ENCODE assay signal across 8 cellular contexts in the genomic region with DNA sequence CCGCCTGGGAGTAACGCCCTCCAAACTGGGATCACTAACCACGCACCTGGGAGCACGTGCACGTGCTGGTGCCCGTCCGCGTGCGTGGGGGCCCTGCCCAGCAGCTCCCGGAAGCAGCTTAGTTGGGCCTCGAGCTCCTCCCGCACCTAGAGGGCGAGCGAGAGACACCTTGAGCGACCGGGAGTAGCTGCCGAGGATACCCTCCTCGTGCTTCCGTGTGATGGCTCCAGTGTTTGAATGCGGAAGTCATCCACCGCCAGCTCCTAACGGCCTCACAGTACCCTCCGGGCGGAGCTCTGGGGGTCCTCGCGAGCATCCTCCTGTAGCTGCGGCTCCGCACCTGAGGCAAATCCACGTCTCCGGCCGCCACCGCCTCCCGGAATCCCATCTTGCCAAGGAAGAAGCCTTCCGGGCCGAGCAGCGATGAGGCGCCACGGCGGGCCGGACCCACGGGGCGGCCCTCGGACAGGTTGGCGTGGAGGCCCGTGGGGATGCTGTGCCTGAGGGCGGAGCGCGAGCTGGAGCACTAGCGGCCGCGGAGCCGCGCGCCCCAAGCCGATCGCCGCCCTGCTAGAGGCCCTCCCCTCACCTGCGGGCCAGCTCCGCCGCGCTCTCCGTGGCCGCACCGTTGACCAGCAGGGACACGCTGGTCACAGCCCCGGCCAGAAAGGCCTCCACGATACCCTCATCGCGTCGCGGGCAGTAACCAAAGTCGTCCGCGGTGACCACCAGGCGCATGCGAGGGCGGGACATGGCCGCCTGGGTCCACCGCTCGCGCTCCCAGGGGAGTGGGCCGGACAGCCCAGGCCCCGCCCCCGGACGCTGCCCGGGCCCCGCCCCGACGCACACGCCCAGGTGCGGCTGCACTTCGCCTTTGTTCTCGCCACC. TPM values are rescaled to one million over a fixed set of nuclear protein-coding genes. Genes with fewer than 3 reads are reported as not detected.
A peak's percentile ranks its signal among the peaks of the same experiment; 100 is the strongest.
DNase-seq lines count a peak whose midpoint lies in the region; ATAC-seq, FAIRE-seq and TF ChIP-seq lines count a peak whose summit lies in the region.

TSS of gene YDJC (minus strand) at position 761 of the 888 bp plus-strand sequence. CDS start at position 753, 8 bp downstream.

- H3K4me3 ChIP-seq in pancreas (peak within 1 kb of the TSS; percentile 91 to 100 (median 96)), thyroid gland (replicated peaks in 1 of 3) (peak within 1 kb of the TSS; percentile 84 to 99 (median 91))

- H3K4me3 Mint-ChIP-seq in activated naive CD8-positive, alpha-beta T cell = peak within 1 kb of the TSS; percentile 93

- ATAC-seq in HG02678 (IDR thresholded peaks at IDR 0.05; ENCODE audit: unreplicated experiment) = peak; percentile 79
- ATAC-seq in pancreas = peak; percentile 95 to 98 (median 96)

- peaks cover 4% of the 10 kb centered on the region for H3K36me3 Mint-ChIP-seq in activated naive CD8-positive, alpha-beta T cell

- no peaks in the 10 kb centered on the region for H3K36me3 ChIP-seq in pancreas
- no peaks in the 10 kb centered on the region for H3K36me3 ChIP-seq in thyroid gland

- peak within 1 kb of the TSS; percentile 93 for H3K27ac Mint-ChIP-seq in activated naive CD8-positive, alpha-beta T cell

- H3K9me3 Mint-ChIP-seq in activated naive CD8-positive, alpha-beta T cell (ENCODE audit: low read depth) = no peaks in the 10 kb centered on the region

- TF ChIP-seq CTCF in GM12872 (IDR thresholded peaks at IDR 0.05; ENCODE audit: insufficient read depth, low read depth, low read length) (peak; percentile 82), pancreas (IDR thresholded peaks at IDR 0.05) (peak; percentile 23 to 48 (median 26)), thyroid gland (IDR thresholded peaks at IDR 0.05) (peak; percentile 11 to 93 (median 60))

- no peaks in the 10 kb centered on the region for H3K9me3 ChIP-seq in pancreas
- H3K9me3 ChIP-seq in thyroid gland = no peaks in the 10 kb centered on the region

- no peaks in the 10 kb centered on the region for H3K27me3 Mint-ChIP-seq in activated naive CD8-positive, alpha-beta T cell

- H3K4me1 Mint-ChIP-seq in activated naive CD8-positive, alpha-beta T cell (ENCODE audit: low read depth) = peaks cover 41% of the 10 kb centered on the region

- no peaks in the 10 kb centered on the region for H3K27me3 ChIP-seq in pancreas
- no peaks in the 10 kb centered on the region for H3K27me3 ChIP-seq in thyroid gland

- 0 to 1% methylated on average over 87 to 93 of the region's 93 CpGs for WGBS in pancreas, 2 donors
- WGBS in thyroid gland, 2 donors = 0 to 1% methylated on average over 2 to 31 of the region's 93 CpGs

- peaks cover 11 to 12% (median 11%) of the 10 kb centered on the region in 3 donors for H3K4me1 ChIP-seq in pancreas
- H3K4me1 ChIP-seq in thyroid gland = peaks cover 10 to 23% of the 10 kb centered on the region in 2 donors

- DNase-seq in NCI-H1105 treated with DMSO at 0.1 percent for 48 hours (lab: John Stamatoyannopoulos, UW) = peak; percentile 88
- DNase-seq in SKM-1 treated with dmso at 0.1 percent for 144 hours (lab: John Stamatoyannopoulos, UW; ENCODE audit: unreplicated experiment) = peak; percentile 87
- peak; percentile 66 to 97 (median 94) for DNase-seq in head of caudate nucleus
- DNase-seq in pancreas = peak; percentile 92 to 98 (median 97)
- peak; percentile 94 for DNase-seq in thyroid gland

- intact Hi-C loops in head of caudate nucleus (cut with DNase I) (loop anchor here (5.0 kb wide), 1 partner anchor 47 kb away; no protein-coding TSS in a partner anchor), pancreas (cut with DNase I) (loop anchor here in 2 of 3 donors (5.0 to 10.0 kb wide), 2 partner anchors 52 to 65 kb away; partner anchors contain the start of gene UBE2L3 (in 1 of the 2)), thyroid gland (cut with DNase I) (no loop called here)

- peak in 1 of 2 donors; percentile 59 for TF ChIP-seq POLR2A in thyroid gland (IDR thresholded peaks at IDR 0.05)

- no peak for FAIRE-seq in pancreas (lab: Jason Lieb, UNC)

- peak within 1 kb of the TSS; percentile 68 to 80 (median 72) for H3K27ac ChIP-seq in pancreas
- H3K27ac ChIP-seq in thyroid gland = peak within 1 kb of the TSS in 2 of 3 donors; percentile 24 to 78

RNA-seq across cellular contexts. Expression of gene YDJC, which starts in this region (rescaled TPM):
- total RNA-seq in pancreas = 10 to 100 TPM; 11.2 to 22.5 (median 13.6) TPM
- polyA plus RNA-seq in pancreas = 10 to 100 TPM; 23.8 to 25.1 TPM
- total RNA-seq in thyroid gland = 10 to 100 TPM; 44.5 to 72.7 (median 54.6) TPM

Comparison
In these comparisons a context has a peak if more than half of its experiments do, and no peak if none do; other contexts are left out.
1. Peak in every context shown above with its lines: DNase-seq, ATAC-seq, H3K4me3 ChIP-seq and H3K27ac ChIP-seq.
2. CTCF ChIP-seq: peak in every context shown above with its lines; median percentile 82 in GM12872; 60 in thyroid gland; 26 in pancreas.